8 cellular contexts compared by ENCODE assay signal in the genomic region with DNA sequence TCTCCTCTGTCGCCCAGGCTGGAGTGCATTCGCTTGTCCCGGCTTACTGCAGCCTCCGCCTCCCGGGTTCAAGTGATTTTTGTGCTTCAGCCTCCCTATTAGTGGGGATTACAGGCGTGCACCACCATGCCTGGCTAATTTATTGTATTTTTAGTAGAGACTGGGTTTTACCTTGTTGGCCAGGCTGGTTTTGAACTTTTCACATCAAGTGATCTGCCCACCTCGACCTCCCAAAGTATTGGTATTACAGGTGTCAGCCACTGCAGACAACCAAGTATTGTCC. TPM values are rescaled to one million over a fixed set of nuclear protein-coding genes. Genes with fewer than 3 reads are reported as not detected.
DNase-seq lines count a peak whose midpoint lies in the region; ATAC-seq, FAIRE-seq and TF ChIP-seq lines count a peak whose summit lies in the region.

No MANE protein-coding gene starts in this region.

- peak overlapping the region; percentile 86 for H3K4me2 ChIP-seq in A549
- H3K4me2 ChIP-seq in IMR-90 (ENCODE audit: low read depth, low read length): peak overlapping the region; percentile 80

- no peak overlapping the region for H2BK15ac ChIP-seq in IMR-90 (ENCODE audit: low read depth, low read length)

- H2BK5ac ChIP-seq in IMR-90 (ENCODE audit: low read depth, low read length, poor library complexity, severe bottlenecking): peak overlapping the region; percentile 18

- peaks cover 23 to 67% of the 10 kb centered on the region in 2 experiments for H3K79me1 ChIP-seq in IMR-90 (ENCODE audit: low read depth in 1 of 2, low read length in 2 of 2)

- peaks cover 52% of the 10 kb centered on the region for H3K4me1 Mint-ChIP-seq in chondrocyte (ENCODE audit: low read depth)

- TF ChIP-seq EP300 in A549 (IDR thresholded peaks at IDR 0.05): no peak

- WGBS in A549 (ENCODE audit: missing lambda C conversion rate): 16% methylated on average over 7 of the region's 7 CpGs
- WGBS in IMR-90 (ENCODE audit: extremely low coverage in 2 of 2, insufficient read length in 1 of 2), 2 experiments: 20% methylated on average over 1 of the region's 7 CpGs; no CpG with 5 or more reads in 1 of the 2 experiments

- H3K36me3 Mint-ChIP-seq in chondrocyte (ENCODE audit: low read depth): peaks cover 14% of the 10 kb centered on the region

- no peak overlapping the region for H2AK5ac ChIP-seq in IMR-90 (ENCODE audit: low read depth, low read length)

- peak overlapping the region; percentile 85 to 89 for H3K27ac ChIP-seq in A549
- H3K27ac ChIP-seq in IMR-90 (ENCODE audit: insufficient read depth, low read length): no peak overlapping the region

- H4K20me1 ChIP-seq in IMR-90 (ENCODE audit: insufficient read depth, low read length): peaks cover 26% of the 10 kb centered on the region; the same call in 1 of the 2 replicates

- DNase-seq in A549 (ENCODE audit: low read depth in 1 of 2, low spot score in 1 of 2) (no peak), IMR-90 (no peak), chondrocyte (ENCODE audit: low spot score) (no peak), midbrain (lab: John Stamatoyannopoulos, UW) (no peak), NCI-H2081 treated with DMSO at 0.1 percent for 48 hours (lab: John Stamatoyannopoulos, UW) (no peak)
- no peak for DNase-seq in effector CD8-positive, alpha-beta T cell (lab: John Stamatoyannopoulos, UW)

- H3K4me1 ChIP-seq in A549: peaks cover 34% of the 10 kb centered on the region
- peaks cover 2% of the 10 kb centered on the region; the same call in 1 of the 2 replicates for H3K4me1 ChIP-seq in IMR-90 (ENCODE audit: control insufficient read depth, insufficient read depth, low read length)
- H3K4me1 ChIP-seq in mucosa of stomach (ENCODE audit: control insufficient read depth, insufficient read depth, low read length): peaks cover 12% of the 10 kb centered on the region

- no peak overlapping the region for H3K4ac ChIP-seq in IMR-90 (ENCODE audit: low read depth, low read length)

- no peak overlapping the region for H3K56ac ChIP-seq in IMR-90 (ENCODE audit: extremely low read depth, insufficient read depth, low read length)

- TF ChIP-seq POLR2A in A549 (IDR thresholded peaks at IDR 0.05; ENCODE audit: low read length) (no peak), IMR-90 (IDR thresholded peaks at IDR 0.05; ENCODE audit: low read depth, low read length) (no peak)

- H3K27me3 ChIP-seq in IMR-90 (ENCODE audit: control insufficient read depth, insufficient read depth, low read length) (no peaks in the 10 kb centered on the region), mucosa of stomach (ENCODE audit: control insufficient read depth, insufficient read depth, low read length) (no peaks in the 10 kb centered on the region)

- no peak overlapping the region for H2BK20ac ChIP-seq in IMR-90 (ENCODE audit: low read depth, low read length)

- no peak overlapping the region for H4K91ac ChIP-seq in IMR-90 (ENCODE audit: insufficient read depth, low read depth, low read length)

- no peak overlapping the region for H2BK120ac ChIP-seq in IMR-90 (ENCODE audit: low read depth, low read length)

- no peaks in the 10 kb centered on the region; the same call in 1 of the 2 replicates for H3K9me1 ChIP-seq in IMR-90 (ENCODE audit: insufficient read depth, low read length)

- H3K23ac ChIP-seq in IMR-90 (ENCODE audit: low read depth, low read length): peak overlapping the region; percentile 96; the same call in 1 of the 2 replicates

- no peaks in the 10 kb centered on the region for H3K27me3 Mint-ChIP-seq in chondrocyte (ENCODE audit: low read depth)

- in situ Hi-C loops in IMR-90 (cut with MboI; ENCODE audit: low sequenced_read_pairs): no loop called here

- H3K9me3 Mint-ChIP-seq in chondrocyte (ENCODE audit: low read depth): no peaks in the 10 kb centered on the region

- no peak overlapping the region for H2AK9ac ChIP-seq in IMR-90 (replicated peaks; ENCODE audit: low read depth, low read length, poor library complexity)

- CTCF ChIA-PET in A549 (lab: Yijun Ruan, JAX) (no interaction called here), IMR-90 (lab: Yijun Ruan, JAX) (no interaction called here)

- H3K4me3 ChIP-seq in A549 (peak overlapping the region; percentile 82), IMR-90 (ENCODE audit: insufficient read depth, low read depth, low read length) (peak overlapping the region; percentile 75), mucosa of stomach (ENCODE audit: low read length) (peak overlapping the region; percentile 95)

- H3K18ac ChIP-seq in IMR-90 (ENCODE audit: low read depth, low read length): no peak overlapping the region

- H3K9me3 ChIP-seq in A549 (no peaks in the 10 kb centered on the region), IMR-90 (ENCODE audit: control insufficient read depth, insufficient read depth, low read length) (no peaks in the 10 kb centered on the region), mucosa of stomach (ENCODE audit: control insufficient read depth, low read length) (no peaks in the 10 kb centered on the region)

- dilution Hi-C loops in IMR-90 (cut with HindIII; ENCODE audit: low sequenced_read_pairs, unreplicated experiment): no loop called here

- H3K36me3 ChIP-seq in IMR-90 (ENCODE audit: control insufficient read depth, insufficient read depth, low read length): peaks cover 28% of the 10 kb centered on the region
- no peaks in the 10 kb centered on the region for H3K36me3 ChIP-seq in mucosa of stomach (ENCODE audit: control insufficient read depth, insufficient read depth, low read length)

- intact Hi-C loops in IMR-90 (cut with micrococcal nuclease): loop anchor here (2.0 to 5.0 kb wide), 2 partner anchors 131 to 185 kb away; no protein-coding TSS in a partner anchor

- H4K5ac ChIP-seq in IMR-90 (ENCODE audit: low read depth, low read length): no peak overlapping the region

- peak overlapping the region; percentile 98; the same call in 1 of the 2 replicates for H3K14ac ChIP-seq in IMR-90 (replicated peaks; ENCODE audit: low read depth, low read length)

- TSS peak; percentile 68 for BruUV-seq in IMR-90 (replicated peaks; lab: Mats Ljungman, UMichigan)

- no peak overlapping the region for H4K8ac ChIP-seq in IMR-90 (ENCODE audit: low read depth in 2 of 2, low read length in 2 of 2)

- H2AFZ ChIP-seq in IMR-90 (replicated peaks; ENCODE audit: low read length, poor library complexity): no peak overlapping the region

- H3K4me3 Mint-ChIP-seq in chondrocyte (ENCODE audit: unreplicated experiment): peak overlapping the region; percentile 93

- POLR2A ChIA-PET in A549 (lab: Yijun Ruan, JAX): no interaction called here
- POLR2A ChIA-PET in IMR-90 (lab: Charles Lee; ENCODE audit: unreplicated experiment): no interaction called here

- H3K27ac Mint-ChIP-seq in chondrocyte (ENCODE audit: unreplicated experiment): peak overlapping the region; percentile 97

- no peak for ATAC-seq in A549
- no peak for ATAC-seq in IMR-90 (ENCODE audit: low read depth)
- ATAC-seq in GM18502 (IDR thresholded peaks at IDR 0.05; ENCODE audit: poor library complexity, unreplicated experiment): no peak

- H3K9ac ChIP-seq in IMR-90 (ENCODE audit: low read depth, low read length) (peak overlapping the region; percentile 98), mucosa of stomach (ENCODE audit: low read length) (peak overlapping the region; percentile 94)

- FAIRE-seq in A549 (lab: Jason Lieb, UNC): no peak

- no peak for TF ChIP-seq CTCF in A549 (IDR thresholded peaks at IDR 0.05)
- TF ChIP-seq CTCF in IMR-90 (conservative IDR thresholded peaks at IDR 0.05; ENCODE audit: low read depth, low read length): no peak
- no peak for TF ChIP-seq CTCF in chondrocyte (IDR thresholded peaks at IDR 0.05)

- TF ChIP-seq RAD21 in A549 (conservative IDR thresholded peaks at IDR 0.05 in 1 of 2, IDR thresholded peaks at IDR 0.05 in 1 of 2) (no peak), IMR-90 (IDR thresholded peaks at IDR 0.05; ENCODE audit: low read length) (no peak)

TF ChIP-seq in A549, 52 proteins besides CTCF, POLR2A, EP300 and RAD21 (continues in another document):
- no peak for TF ChIP-seq HDAC2 (IDR thresholded peaks at IDR 0.05)
- TF ChIP-seq TP53 (CRISPR knock-in tag; IDR thresholded peaks at IDR 0.05): no peak

TF ChIP-seq in IMR-90, 13 proteins besides CTCF, POLR2A, EP300 and RAD21 (continues in another document):
- TF ChIP-seq MAFK (IDR thresholded peaks at IDR 0.05; ENCODE audit: low read depth, low read length): no peak

RNA-seq across cellular contexts. Expression of gene RPS27A, which starts 1.1 kb away (rescaled TPM):
- 3,746 and 4,103 TPM in 2 replicates for polyA plus RNA-seq in A549 (2011; rRNA removed)
- 1,508 and 1,836 TPM in 2 replicates for polyA plus RNA-seq in A549 (2012; cell fraction: cytosol; rRNA removed)
- 339 and 541 TPM in 2 replicates for polyA plus RNA-seq in A549 (2012; cell fraction: nucleus; rRNA removed)
- 2,882 to 3,129 TPM (median 3,110 TPM) in 3 replicates for polyA plus RNA-seq in A549 (2017; fragmentation: RNase III; extraction: RNeasy Plus Mini Kit Qiagen cat#74134 plus additional on column Dnase treatment)
- 284 and 319 TPM in 2 replicates for polyA minus RNA-seq in A549 (2011; rRNA and poly(A)+ RNA removed)
- 496 and 1,448 TPM in 2 replicates for total RNA-seq in IMR-90 (2012; rRNA removed)
- polyA plus RNA-seq in IMR-90 (2012; rRNA removed): 1,344 and 1,421 TPM in 2 replicates
- polyA plus RNA-seq in IMR-90 (2012; cell fraction: cytosol; rRNA removed): 503 and 1,026 TPM in 2 replicates
- 81.5 and 788 TPM in 2 replicates for polyA plus RNA-seq in IMR-90 (2012; cell fraction: nucleus; rRNA removed; ENCODE audit: low replicate concordance)
- 545 to 650 TPM (median 580 TPM) in 3 replicates for total RNA-seq in chondrocyte

RNA-seq across cellular contexts. Expression of gene CLHC1, which starts 1.5 kb away (rescaled TPM):
- polyA plus RNA-seq in A549 (2011; rRNA removed) (6.5 and 8.5 TPM in 2 replicates), A549 (2017; fragmentation: RNase III; extraction: RNeasy Plus Mini Kit Qiagen cat#74134 plus additional on column Dnase treatment) (3.2 to 5.3 TPM (median 4.0 TPM) in 3 replicates), IMR-90 (2012; rRNA removed) (4.1 and 5.3 TPM in 2 replicates)
- polyA plus RNA-seq in A549 (2012; cell fraction: cytosol; rRNA removed): 2.1 and 2.2 TPM in 2 replicates
- polyA plus RNA-seq in A549 (2012; cell fraction: nucleus; rRNA removed): 5.2 and 6.5 TPM in 2 replicates
- polyA minus RNA-seq in A549 (2011; rRNA and poly(A)+ RNA removed): 6.4 and 14.0 TPM in 2 replicates
- total RNA-seq in IMR-90 (2012; rRNA removed) (2.3 and 4.7 TPM in 2 replicates), chondrocyte (15.6 to 19.7 TPM (median 16.5 TPM) in 3 replicates)
- 0.16 and 0.27 TPM in 2 replicates for polyA plus RNA-seq in IMR-90 (2012; cell fraction: cytosol; rRNA removed)
- polyA plus RNA-seq in IMR-90 (2012; cell fraction: nucleus; rRNA removed; ENCODE audit: low replicate concordance): 2.9 and 17.4 TPM in 2 replicates

RNA-seq across cellular contexts. Expression of gene MTIF2, which starts 35.4 kb away (rescaled TPM):
- polyA plus RNA-seq in A549 (2011; rRNA removed): 55.3 and 91.6 TPM in 2 replicates
- 19.6 and 21.6 TPM in 2 replicates for polyA plus RNA-seq in A549 (2012; cell fraction: cytosol; rRNA removed)
- 18.6 and 20.7 TPM in 2 replicates for polyA plus RNA-seq in A549 (2012; cell fraction: nucleus; rRNA removed)
- polyA plus RNA-seq in A549 (2017; fragmentation: RNase III; extraction: RNeasy Plus Mini Kit Qiagen cat#74134 plus additional on column Dnase treatment): 47.2 to 54.1 TPM (median 48.7 TPM) in 3 replicates
- 45.4 TPM in 2 replicates for polyA minus RNA-seq in A549 (2011; rRNA and poly(A)+ RNA removed)
- total RNA-seq in IMR-90 (2012; rRNA removed): 22.6 and 33.3 TPM in 2 replicates
- 9.5 and 10.8 TPM in 2 replicates for polyA plus RNA-seq in IMR-90 (2012; rRNA removed)
- 2.1 and 3.2 TPM in 2 replicates for polyA plus RNA-seq in IMR-90 (2012; cell fraction: cytosol; rRNA removed)
- 7.4 and 13.7 TPM in 2 replicates for polyA plus RNA-seq in IMR-90 (2012; cell fraction: nucleus; rRNA removed; ENCODE audit: low replicate concordance)
- 18.3 to 20.6 TPM (median 20.5 TPM) in 3 replicates for total RNA-seq in chondrocyte
